Comparison of ENCODE assay signal across 1 cellular context in genomic region chr7:17350321-17350720, GRCh38. TPM values are rescaled to one million over a fixed set of nuclear protein-coding genes. Genes with fewer than 3 reads are reported as not detected.
"Had no signal": no experiment of that assay in that cellular context is flagged by ENCODE, and none has a peak within 500 bp of the region (broad histone marks: within the 10 kb centered on the region; RNA-seq: fewer than 3 reads in every experiment).

No MANE protein-coding gene starts in this region.

RNA-seq across cellular contexts. Expression of gene AHR, which starts 51.9 kb away (rescaled TPM):
- total RNA-seq: G401 had no signal
